Comparison of ENCODE assay signal across 9 cellular contexts in the genomic region with DNA sequence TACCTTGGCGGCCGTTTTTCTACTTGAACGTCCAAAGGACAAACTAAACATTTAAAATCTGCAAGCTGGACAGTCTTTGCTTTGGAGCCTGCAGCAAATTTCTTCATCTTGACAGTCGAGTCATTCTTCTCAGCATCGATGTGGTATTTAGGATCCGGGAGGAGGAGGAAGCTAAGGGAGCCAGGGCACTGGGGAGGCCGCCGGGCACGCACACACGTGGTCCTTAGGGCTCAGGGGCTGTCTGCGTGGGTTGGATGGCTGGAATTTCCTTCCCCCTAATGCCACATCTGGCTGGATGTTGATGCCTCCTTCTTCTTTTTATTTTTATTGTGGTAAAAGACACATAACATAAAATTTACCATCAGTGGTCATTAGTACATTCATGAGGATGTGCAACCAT.
"Had no signal": no experiment of that assay in that cellular context is flagged by ENCODE, and none has a peak within 500 bp of the region (broad histone marks: within the 10 kb centered on the region; RNA-seq: fewer than 3 reads in every experiment).

No MANE protein-coding gene starts in this region.

- H3K9me3 Mint-ChIP-seq: GM23338, H9, HFFc6 had no signal

- H3K9me3 ChIP-seq: HAP-1 had no signal

- H3K4me2 ChIP-seq: GM23338 had no signal

- ATAC-seq: GM23338, HCT116 had no signal

- DNase-seq: GM23248, GOT3, H7, H9, HCEC 1CT, HFFc6 had no signal

- H3K9ac ChIP-seq: GM23248 had no signal

- H3K27ac Mint-ChIP-seq: GM23338, H9, HFFc6 had no signal

- H3K4me1 Mint-ChIP-seq: GM23338 had no signal

- H3K4me3 Mint-ChIP-seq: GM23338, H9, HFFc6 had no signal

- H3K27ac ChIP-seq: GM23248 had no signal

- H3K4me3 ChIP-seq: GM23248, GM23338, HAP-1 had no signal

- H3K36me3 ChIP-seq: HAP-1 had no signal

- H3K4me1 ChIP-seq: HAP-1 had no signal
